Comparison of ENCODE assay signal across 8 cellular contexts in genomic region chr22:36332623-36333331, GRCh38. TPM values are rescaled to one million over a fixed set of nuclear protein-coding genes. Genes with fewer than 3 reads are reported as not detected.
DNase-seq lines count a peak whose midpoint lies in the region; ATAC-seq and TF ChIP-seq lines count a peak whose summit lies in the region.

No MANE protein-coding gene starts in this region.

- H3K9me2 ChIP-seq in Loucy (replicated peaks; ENCODE audit: low read depth, low read length) = no peaks in the 10 kb centered on the region

- no peak for TF ChIP-seq EP300 in transverse colon (IDR thresholded peaks at IDR 0.05; ENCODE audit: low read depth)

- no peak overlapping the region for H2AFZ ChIP-seq in Loucy (ENCODE audit: low read length)

- no peaks in the 10 kb centered on the region for H3K9me3 Mint-ChIP-seq in activated B cell treated with CpG ODN at 0.5 μM for 24 hours
- H3K9me3 Mint-ChIP-seq in naive thymus-derived CD8-positive, alpha-beta T cell = no peaks in the 10 kb centered on the region

- 10 to 31% methylated on average over 2 to 13 of the region's 13 CpGs for WGBS in transverse colon (ENCODE audit: low coverage in 1 of 2), 2 donors

- H3K27ac ChIP-seq in dorsolateral prefrontal cortex (peak overlapping the region; percentile 68 to 99 (median 96)), transverse colon (peak overlapping the region; percentile 92 to 99 (median 96))

- peaks cover 31% of the 10 kb centered on the region for H4K20me1 ChIP-seq in Loucy (ENCODE audit: insufficient read depth, low read length, poor library complexity, severe bottlenecking)

- CTCF ChIA-PET in activated B cell treated with CpG ODN at 0.5 μM for 24 hours (lab: Charles Lee) = interaction anchor here (0.9 to 3.5 kb wide), 7 partner anchors 23 to 138 kb away, joined by 3 to 17 read pairs (median 6); partner anchors contain the start of gene MYH9

- H3K36me3 Mint-ChIP-seq in activated B cell treated with CpG ODN at 0.5 μM for 24 hours (ENCODE audit: low read depth) = peaks cover 93% of the 10 kb centered on the region
- H3K36me3 Mint-ChIP-seq in naive thymus-derived CD8-positive, alpha-beta T cell = peaks cover 6 to 66% (median 23%) of the 10 kb centered on the region in 3 donors

- peaks cover 96% of the 10 kb centered on the region for H3K79me2 ChIP-seq in Loucy (ENCODE audit: insufficient read depth, low read length)

- H3K4me3 Mint-ChIP-seq in activated B cell treated with CpG ODN at 0.5 μM for 24 hours = peak overlapping the region; percentile 62
- peak overlapping the region; percentile 78 to 94 (median 91) for H3K4me3 Mint-ChIP-seq in naive thymus-derived CD8-positive, alpha-beta T cell

- H3K4me1 ChIP-seq in Loucy (ENCODE audit: insufficient read depth, low read length, poor library complexity, severe bottlenecking) = peaks cover 63% of the 10 kb centered on the region
- H3K4me1 ChIP-seq in transverse colon = peaks cover 90 to 100% (median 97%) of the 10 kb centered on the region in 4 donors

- TF ChIP-seq POLR2A in transverse colon (IDR thresholded peaks at IDR 0.05) (no peak), GM18505 (IDR thresholded peaks at IDR 0.05; ENCODE audit: borderline replicate concordance, extremely low read depth, insufficient read depth, insufficient read length) (no peak)

- TF ChIP-seq CTCF in Loucy (conservative IDR thresholded peaks at IDR 0.05; ENCODE audit: low read length) (no peak), activated B cell treated with CpG ODN at 0.5 μM for 24 hours (IDR thresholded peaks at IDR 0.05) (no peak), dorsolateral prefrontal cortex (IDR thresholded peaks at IDR 0.05 in 54 of 56, conservative IDR thresholded peaks at IDR 0.05 in 2 of 56; ENCODE audit: low read depth in 1 of 56, partially characterized antibody in 56 of 56) (no peak), transverse colon (IDR thresholded peaks at IDR 0.05) (no peak)

- no peaks in the 10 kb centered on the region for H3K9me3 ChIP-seq in Loucy (ENCODE audit: insufficient read depth, low read depth, low read length)
- H3K9me3 ChIP-seq in transverse colon = no peaks in the 10 kb centered on the region

- peak; percentile 81 for DNase-seq in DMS79 treated with DMSO at 0.1 percent for 48 hours (lab: John Stamatoyannopoulos, UW)
- DNase-seq in activated B cell treated with CpG ODN at 0.5 μM for 24 hours = no peak
- DNase-seq in dorsolateral prefrontal cortex = no peak
- DNase-seq in naive thymus-derived CD8-positive, alpha-beta T cell = peak in 6 of 10 donors; percentile 43 to 70 (median 60)
- DNase-seq in transverse colon = peak; percentile 55
- no peak for DNase-seq in AML-193 (lab: John Stamatoyannopoulos, UW)

- peak overlapping the region; percentile 96 for H3K9ac ChIP-seq in Loucy (ENCODE audit: low read depth, low read length, poor library complexity, severe bottlenecking)

- peaks cover 100% of the 10 kb centered on the region for H3K4me1 Mint-ChIP-seq in activated B cell treated with CpG ODN at 0.5 μM for 24 hours
- H3K4me1 Mint-ChIP-seq in naive thymus-derived CD8-positive, alpha-beta T cell = peaks cover 78 to 100% (median 99%) of the 10 kb centered on the region in 4 donors

- H3K27ac Mint-ChIP-seq in activated B cell treated with CpG ODN at 0.5 μM for 24 hours = peak overlapping the region; percentile 99
- H3K27ac Mint-ChIP-seq in naive thymus-derived CD8-positive, alpha-beta T cell = peak overlapping the region; percentile 96 to 99 (median 99)

- POLR2A ChIA-PET in activated B cell treated with CpG ODN at 0.5 μM for 24 hours (lab: Charles Lee) = interaction anchor here (0.9 to 4.6 kb wide), 18 partner anchors 11 to 195 kb away, joined by 3 to 86 read pairs (median 8); partner anchors contain the start of genes MYH9 and TXN2
- POLR2A ChIA-PET in naive thymus-derived CD8-positive, alpha-beta T cell (lab: Charles Lee) = interaction anchor here (0.9 to 50.0 kb wide), 14 partner anchors 7 to 197 kb away, joined by 3 to 2215 read pairs (median 10); partner anchors contain the start of genes MYH9 and TXN2

- no peaks in the 10 kb centered on the region for H3K27me3 Mint-ChIP-seq in activated B cell treated with CpG ODN at 0.5 μM for 24 hours
- H3K27me3 Mint-ChIP-seq in naive thymus-derived CD8-positive, alpha-beta T cell = no peaks in the 10 kb centered on the region

- intact Hi-C loops in activated B cell treated with CpG ODN at 0.5 μM for 24 hours (cut with micrococcal nuclease) = no loop called here
- intact Hi-C loops in dorsolateral prefrontal cortex (cut with DNase I) = no loop called here
- intact Hi-C loops in transverse colon (cut with DNase I; ENCODE audit: low total_unique reads) = no loop called here

- H3K27me3 ChIP-seq in Loucy (ENCODE audit: insufficient read depth, low read length, poor library complexity, severe bottlenecking) (no peaks in the 10 kb centered on the region), dorsolateral prefrontal cortex (no peaks in the 10 kb centered on the region), transverse colon (no peaks in the 10 kb centered on the region)

- H3K36me3 ChIP-seq in Loucy (ENCODE audit: insufficient read depth, low read length) (peaks cover 73% of the 10 kb centered on the region), transverse colon (peaks cover 0 to 5% (median 0%) of the 10 kb centered on the region in 4 donors)

- peaks cover 27% of the 10 kb centered on the region for H3F3A ChIP-seq in Loucy (ENCODE audit: low read depth)

- peak overlapping the region; percentile 94 for H3K4me2 ChIP-seq in Loucy (ENCODE audit: low read depth, low read length, poor library complexity, severe bottlenecking)

- in situ Hi-C loops in transverse colon (cut with MboI; ENCODE audit: low pct_ligation_motif_present in 1 of 4, low pct_unique_long_range_greater_than_20kb in 1 of 4, low sequenced_read_pairs in 3 of 4) = no loop called here

- peak overlapping the region; percentile 74 for H3K4me3 ChIP-seq in Loucy (ENCODE audit: low read length, poor library complexity, severe bottlenecking)
- peak overlapping the region in 3 of 59 donors; percentile 14 to 35 (median 17) for H3K4me3 ChIP-seq in dorsolateral prefrontal cortex
- H3K4me3 ChIP-seq in transverse colon = no peak overlapping the region

- ATAC-seq in activated B cell treated with CpG ODN at 0.5 μM for 24 hours (ENCODE audit: low read depth) (no peak), GM18505 (IDR thresholded peaks at IDR 0.05; ENCODE audit: unreplicated experiment) (no peak)
- ATAC-seq in naive thymus-derived CD8-positive, alpha-beta T cell = peak; percentile 18 to 29

RNA-seq across cellular contexts. Expression of gene MYH9, which starts 55.0 kb away (rescaled TPM):
- 714 and 755 TPM in 2 replicates for total RNA-seq in activated B cell treated with CpG ODN at 0.5 μM for 24 hours
- 100 to 1,000 TPM in 119 of 120 experiments, 10 to 100 TPM in 1; 95.7 to 282 (median 162) TPM for total RNA-seq in dorsolateral prefrontal cortex
- total RNA-seq in naive thymus-derived CD8-positive, alpha-beta T cell = 100 to 1,000 TPM; 711 to 718 TPM
- 100 to 1,000 TPM in 2 of 3 donors, 10 to 100 TPM in 1; 51.2 to 389 (median 105) TPM for polyA plus RNA-seq in naive thymus-derived CD8-positive, alpha-beta T cell
- total RNA-seq in transverse colon = 100 to 1,000 TPM; 385 to 511 (median 460) TPM

Comparison
In these comparisons a context has a peak if more than half of its experiments do, and no peak if none do; other contexts are left out.
1. DNase-seq: peak in DMS79 treated with DMSO at 0.1 percent for 48 hours (single experiment), naive thymus-derived CD8-positive, alpha-beta T cell (6 of 10) and transverse colon (single experiment); none in activated B cell treated with CpG ODN at 0.5 μM for 24 hours (single experiment), dorsolateral prefrontal cortex (0 of 10) and AML-193 (0 of 2).
2. ATAC-seq: peak in naive thymus-derived CD8-positive, alpha-beta T cell (2 of 2); none in activated B cell treated with CpG ODN at 0.5 μM for 24 hours (single experiment) and GM18505 (single experiment).